ENCODE assay signal across 1 cellular context in genomic region chr6:147131728-147132127, GRCh38.
A peak's percentile ranks its signal among the peaks of the same experiment; 100 is the strongest.
TF ChIP-seq lines count a peak whose summit lies in the region.

No MANE protein-coding gene starts in this region.

TF ChIP-seq in K562, 482 proteins besides CTCF, POLR2A, EP300 and RAD21 (continued from another document):
- TF ChIP-seq MITF (IDR thresholded peaks at IDR 0.05) (peak; percentile 45; the same call in 1 of the 2 replicates), BMI1 (IDR thresholded peaks at IDR 0.05; ENCODE audit: low read length) (peak; percentile 60; the same call in 1 of the 2 replicates), ATF1 (CRISPR knock-in tag; IDR thresholded peaks at IDR 0.05) (no peak), ATF1 (tag; IDR thresholded peaks at IDR 0.05) (peak; percentile 67), ATF7 (IDR thresholded peaks at IDR 0.05) (peak; percentile 27; the same call in 1 of the 2 replicates), MED1 (CRISPR knock-in tag; IDR thresholded peaks at IDR 0.05; ENCODE audit: borderline replicate concordance) (no peak)
TF ChIP-seq in K562: peak in this region for 11.
